Comparison of ENCODE assay signal across 1 cellular context in genomic region chr10:119222966-119223386, GRCh38.
A peak's percentile ranks its signal among the peaks of the same experiment; 100 is the strongest.
TF ChIP-seq lines count a peak whose summit lies in the region.

No MANE protein-coding gene starts in this region.

TF ChIP-seq in HepG2, 621 proteins besides CTCF, POLR2A, EP300 and RAD21:
- TF ChIP-seq ZNF501 (CRISPR knock-in tag; IDR thresholded peaks at IDR 0.05) (0 out of 2 replicates have a peak, but pooled peaks have one; percentile 14), ZNF691 (CRISPR knock-in tag; IDR thresholded peaks at IDR 0.05; ENCODE audit: borderline replicate concordance, low read depth) (no peak), ATM (IDR thresholded peaks at IDR 0.05; ENCODE audit: borderline replicate concordance) (no peak), SOX6 (IDR thresholded peaks at IDR 0.05) (no peak), SOX6 (CRISPR knock-in tag; IDR thresholded peaks at IDR 0.05) (no peak), ATF3 (CRISPR knock-in tag; IDR thresholded peaks at IDR 0.05) (no peak), ZNF263 (CRISPR knock-in tag; IDR thresholded peaks at IDR 0.05) (peak; percentile 49; the same call in 1 of the 2 replicates), ZNF777 (CRISPR knock-in tag; IDR thresholded peaks at IDR 0.05) (no peak), CC2D1A (CRISPR knock-in tag; IDR thresholded peaks at IDR 0.05) (no peak), ZFP91 (CRISPR knock-in tag; IDR thresholded peaks at IDR 0.05; ENCODE audit: borderline replicate concordance) (0 out of 2 replicates have a peak, but pooled peaks have one; percentile 15), PRDM15 (CRISPR knock-in tag; IDR thresholded peaks at IDR 0.05) (peak; percentile 77), EHMT2 (IDR thresholded peaks at IDR 0.05; ENCODE audit: borderline replicate concordance, low read depth, low read length) (no peak), XBP1 (CRISPR knock-in tag; IDR thresholded peaks at IDR 0.05) (no peak), HBP1 (CRISPR knock-in tag; IDR thresholded peaks at IDR 0.05; ENCODE audit: low read depth) (no peak)
